ENCODE assay signal across 1 cellular context in genomic region chr17:63827801-63828221, GRCh38.
TF ChIP-seq lines count a peak whose summit lies in the region.

No MANE protein-coding gene starts in this region.

TF ChIP-seq in HepG2, 621 proteins besides CTCF, POLR2A, EP300 and RAD21 (continued from another document and continues in another):
- TF ChIP-seq KIAA2018 (CRISPR knock-in tag; IDR thresholded peaks at IDR 0.05; ENCODE audit: borderline replicate concordance) (no peak), ZNF530 (CRISPR knock-in tag; IDR thresholded peaks at IDR 0.05; ENCODE audit: low read depth) (0 out of 2 replicates have a peak, but pooled peaks have one; percentile 64), ZNF350 (CRISPR knock-in tag; IDR thresholded peaks at IDR 0.05; ENCODE audit: borderline replicate concordance, low read depth) (no peak; the same call in 1 of the 2 replicates), ZNF180 (CRISPR knock-in tag; IDR thresholded peaks at IDR 0.05; ENCODE audit: borderline replicate concordance, low read depth) (0 out of 2 replicates have a peak, but pooled peaks have one; percentile 42), HNF1B (CRISPR knock-in tag; IDR thresholded peaks at IDR 0.05) (0 out of 2 replicates have a peak, but pooled peaks have one; percentile 7), GLI4 (CRISPR knock-in tag; IDR thresholded peaks at IDR 0.05; ENCODE audit: borderline replicate concordance) (peak; percentile 16; the same call in 1 of the 2 replicates), ZNF138 (CRISPR knock-in tag; IDR thresholded peaks at IDR 0.05; ENCODE audit: low read depth) (no peak), ZFP90 (CRISPR knock-in tag; IDR thresholded peaks at IDR 0.05; ENCODE audit: borderline replicate concordance) (peak; percentile 21; the same call in 1 of the 2 replicates), PBX2 (CRISPR knock-in tag; IDR thresholded peaks at IDR 0.05) (no peak), NFKB2 (CRISPR knock-in tag; IDR thresholded peaks at IDR 0.05; ENCODE audit: borderline replicate concordance) (no peak), HIVEP1 (CRISPR knock-in tag; IDR thresholded peaks at IDR 0.05) (peak; percentile 58; the same call in 1 of the 2 replicates), ZNF431 (CRISPR knock-in tag; IDR thresholded peaks at IDR 0.05; ENCODE audit: borderline replicate concordance, low read depth) (0 out of 2 replicates have a peak, but pooled peaks have one; percentile 41), NONO (IDR thresholded peaks at IDR 0.05) (no peak), NONO (CRISPR knock-in tag; conservative IDR thresholded peaks at IDR 0.05) (no peak), ZBTB40 (IDR thresholded peaks at IDR 0.05) (no peak), ZBTB40 (CRISPR knock-in tag; IDR thresholded peaks at IDR 0.05) (no peak), ZNF263 (CRISPR knock-in tag; IDR thresholded peaks at IDR 0.05) (0 out of 2 replicates have a peak, but pooled peaks have one; percentile 8), KDM4B (CRISPR knock-in tag; IDR thresholded peaks at IDR 0.05) (no peak), ZNF737 (CRISPR knock-in tag; IDR thresholded peaks at IDR 0.05; ENCODE audit: borderline replicate concordance) (0 out of 2 replicates have a peak, but pooled peaks have one; percentile 76), HNF4A (CRISPR knock-in tag; IDR thresholded peaks at IDR 0.05) (no peak), ZSCAN5A (CRISPR knock-in tag; IDR thresholded peaks at IDR 0.05; ENCODE audit: borderline replicate concordance) (no peak), ZNF883 (CRISPR knock-in tag; IDR thresholded peaks at IDR 0.05; ENCODE audit: not compliant biosample characterization) (no peak), ZNF558 (CRISPR knock-in tag; IDR thresholded peaks at IDR 0.05; ENCODE audit: borderline replicate concordance) (peak; percentile 61; the same call in 1 of the 2 replicates), ZNF841 (CRISPR knock-in tag; IDR thresholded peaks at IDR 0.05; ENCODE audit: borderline replicate concordance) (no peak), KDM3A (CRISPR knock-in tag; IDR thresholded peaks at IDR 0.05; ENCODE audit: low read depth) (no peak), PHF5A (CRISPR knock-in tag; IDR thresholded peaks at IDR 0.05; ENCODE audit: low read depth, unreplicated experiment) (no peak)
- TF ChIP-seq, protein P1, sequence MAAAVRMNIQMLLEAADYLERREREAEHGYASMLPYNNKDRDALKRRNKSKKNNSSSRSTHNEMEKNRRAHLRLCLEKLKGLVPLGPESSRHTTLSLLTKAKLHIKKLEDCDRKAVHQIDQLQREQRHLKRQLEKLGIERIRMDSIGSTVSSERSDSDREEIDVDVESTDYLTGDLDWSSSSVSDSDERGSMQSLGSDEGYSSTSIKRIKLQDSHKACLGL (CRISPR knock-in tag; IDR thresholded peaks at IDR 0.05): no peak; the same call in 1 of the 2 replicates
- TF ChIP-seq, protein P2, sequence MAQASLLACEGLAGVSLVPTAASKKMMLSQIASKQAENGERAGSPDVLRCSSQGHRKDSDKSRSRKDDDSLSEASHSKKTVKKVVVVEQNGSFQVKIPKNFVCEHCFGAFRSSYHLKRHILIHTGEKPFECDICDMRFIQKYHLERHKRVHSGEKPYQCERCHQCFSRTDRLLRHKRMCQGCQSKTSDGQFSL (CRISPR knock-in tag; IDR thresholded peaks at IDR 0.05): peak; percentile 44; the same call in 1 of the 2 replicates
- TF ChIP-seq, protein P3, sequence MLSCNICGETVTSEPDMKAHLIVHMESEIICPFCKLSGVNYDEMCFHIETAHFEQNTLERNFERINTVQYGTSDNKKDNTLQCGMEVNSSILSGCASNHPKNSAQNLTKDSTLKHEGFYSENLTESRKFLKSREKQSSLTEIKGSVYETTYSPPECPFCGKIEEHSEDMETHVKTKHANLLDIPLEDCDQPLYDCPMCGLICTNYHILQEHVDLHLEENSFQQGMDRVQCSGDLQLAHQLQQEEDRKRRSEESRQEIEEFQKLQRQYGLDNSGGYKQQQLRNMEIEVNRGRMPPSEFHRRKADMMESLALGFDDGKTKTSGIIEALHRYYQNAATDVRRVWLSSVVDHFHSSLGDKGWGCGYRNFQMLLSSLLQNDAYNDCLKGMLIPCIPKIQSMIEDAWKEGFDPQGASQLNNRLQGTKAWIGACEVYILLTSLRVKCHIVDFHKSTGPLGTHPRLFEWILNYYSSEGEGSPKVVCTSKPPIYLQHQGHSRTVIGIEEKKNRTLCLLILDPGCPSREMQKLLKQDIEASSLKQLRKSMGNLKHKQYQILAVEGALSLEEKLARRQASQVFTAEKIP (CRISPR knock-in tag; IDR thresholded peaks at IDR 0.05; ENCODE audit: borderline replicate concordance): no peak
